In genomic region chr6:22917344-22917743, GRCh38 we compare ENCODE assay signal across 17 cellular contexts.
DNase-seq lines count a peak whose midpoint lies in the region; ATAC-seq and TF ChIP-seq lines count a peak whose summit lies in the region.
"Had no signal": no experiment of that assay in that cellular context is flagged by ENCODE, and none has a peak within 500 bp of the region (broad histone marks: within the 10 kb centered on the region; RNA-seq: fewer than 3 reads in every experiment).

No MANE protein-coding gene starts in this region.

- intact Hi-C loops in Right ventricle myocardium inferior (cut with DNase I) (no loop called here), cardiac septum (cut with DNase I) (no loop called here), body of pancreas (cut with DNase I) (no loop called here)
- intact Hi-C loops in activated CD8-positive, alpha-beta T cell treated with anti-CD3 and anti-CD28 coated beads for 36 hours (cut with micrococcal nuclease), result no loop called here

- POLR2A ChIA-PET in activated CD8-positive, alpha-beta T cell treated with anti-CD3 and anti-CD28 coated beads for 36 hours (lab: Charles Lee), result interaction anchor here (0.5 kb wide), 1 partner anchor 407 kb away, joined by 3 read pairs; no protein-coding TSS in a partner anchor

- H3K79me2 ChIP-seq in fibroblast of lung (ENCODE audit: control insufficient read depth, insufficient read depth, low read length), result no peaks in the 10 kb centered on the region

- H3K27me3 Mint-ChIP-seq in activated CD8-positive, alpha-beta T cell treated with anti-CD3 and anti-CD28 coated beads for 36 hours, result no peaks in the 10 kb centered on the region

- no peaks in the 10 kb centered on the region for H3K4me1 ChIP-seq in fibroblast of lung (ENCODE audit: control insufficient read depth, extremely low read depth, insufficient read depth, low read length)
- peaks cover 5% of the 10 kb centered on the region for H3K4me1 ChIP-seq in body of pancreas
- no peaks in the 10 kb centered on the region for H3K4me1 ChIP-seq in SJCRH30
- H3K4me1 ChIP-seq: Peyer's patch had no signal

- TF ChIP-seq CTCF in fibroblast of lung (conservative IDR thresholded peaks at IDR 0.05 in 1 of 2, IDR thresholded peaks at IDR 0.05 in 1 of 2; ENCODE audit: low read depth in 1 of 2, low read length in 2 of 2) (no peak), body of pancreas (IDR thresholded peaks at IDR 0.05) (no peak)
- TF ChIP-seq CTCF in activated CD8-positive, alpha-beta T cell treated with anti-CD3 and anti-CD28 coated beads for 36 hours (IDR thresholded peaks at IDR 0.05), result no peak

- TF ChIP-seq POLR2A in body of pancreas (IDR thresholded peaks at IDR 0.05), result no peak

- no peaks in the 10 kb centered on the region for H3K4me1 Mint-ChIP-seq in activated CD8-positive, alpha-beta T cell treated with anti-CD3 and anti-CD28 coated beads for 36 hours (ENCODE audit: low read depth)

- 26 to 45% methylated on average over 2 of the region's 2 CpGs for WGBS in body of pancreas, 2 donors

- H2AFZ ChIP-seq in fibroblast of lung (ENCODE audit: low read length), result no peak overlapping the region

- no peak overlapping the region for H3K4me3 Mint-ChIP-seq in activated CD8-positive, alpha-beta T cell treated with anti-CD3 and anti-CD28 coated beads for 36 hours

- H3K9me3 ChIP-seq in fibroblast of lung (ENCODE audit: control insufficient read depth, insufficient read depth, low read depth, low read length) (no peaks in the 10 kb centered on the region), body of pancreas (no peaks in the 10 kb centered on the region), SJCRH30 (replicated peaks) (no peaks in the 10 kb centered on the region)
- H3K9me3 ChIP-seq: BLaER1 treated with 17β-estradiol and CSF1 and Interleukin-3, amounts not matched to agents 10 nM and 100 nM; Peyer's patch had no signal

- H3K36me3 Mint-ChIP-seq in activated CD8-positive, alpha-beta T cell treated with anti-CD3 and anti-CD28 coated beads for 36 hours (ENCODE audit: low read depth), result no peaks in the 10 kb centered on the region

- ATAC-seq in Right ventricle myocardium inferior, result peak; percentile 87
- no peak for ATAC-seq in body of pancreas
- ATAC-seq in activated CD8-positive, alpha-beta T cell treated with anti-CD3 and anti-CD28 coated beads for 36 hours, result no peak
- ATAC-seq in GM19455 (IDR thresholded peaks at IDR 0.05; ENCODE audit: unreplicated experiment), result no peak

- CTCF ChIA-PET in activated CD8-positive, alpha-beta T cell treated with anti-CD3 and anti-CD28 coated beads for 36 hours (lab: Charles Lee), result no interaction called here

- DNase-seq in Right ventricle myocardium inferior (ENCODE audit: missing footprints) (no peak), cardiac septum (ENCODE audit: low spot score) (no peak), fibroblast of lung (ENCODE audit: low read depth in 2 of 2) (peak in 1 of 2 donors; percentile 19), left kidney (ENCODE audit: low read depth, low spot score) (peak; percentile 13), body of pancreas (no peak), SJCRH30 (no peak)
- DNase-seq in activated CD8-positive, alpha-beta T cell treated with anti-CD3 and anti-CD28 coated beads for 36 hours, result no peak
- DNase-seq: H7, KG1, NCI-H1092 treated with DMSO at 0.1 percent for 48 hours, NCI-H1694, NCI-H82, Peyer's patch, SIG-M5 had no signal

- H3K36me3 ChIP-seq in fibroblast of lung (ENCODE audit: control insufficient read depth, insufficient read depth, low read length) (no peaks in the 10 kb centered on the region), body of pancreas (replicated peaks in 1 of 2; ENCODE audit: insufficient read depth in 1 of 2, low read depth in 2 of 2) (no peaks in the 10 kb centered on the region), SJCRH30 (no peaks in the 10 kb centered on the region)
- H3K36me3 ChIP-seq: BLaER1 treated with 17β-estradiol and CSF1 and Interleukin-3, amounts not matched to agents 10 nM and 100 nM; Peyer's patch had no signal

- H3K27me3 ChIP-seq in fibroblast of lung (ENCODE audit: control insufficient read depth, insufficient read depth, low read length) (no peaks in the 10 kb centered on the region), body of pancreas (no peaks in the 10 kb centered on the region), SJCRH30 (no peaks in the 10 kb centered on the region)
- H3K27me3 ChIP-seq: BLaER1 treated with 17β-estradiol and CSF1 and Interleukin-3, amounts not matched to agents 10 nM and 100 nM; Peyer's patch had no signal

- peak overlapping the region; percentile 23 for H3K4me2 ChIP-seq in fibroblast of lung (ENCODE audit: extremely low read depth, insufficient read depth, low read length)
- H3K4me2 ChIP-seq: BLaER1 treated with 17β-estradiol and CSF1 and Interleukin-3, amounts not matched to agents 10 nM and 100 nM had no signal

- H3K4me3 ChIP-seq in fibroblast of lung (replicated peaks in 1 of 4; ENCODE audit: control extremely low read depth in 1 of 4, insufficient read depth in 1 of 4, low read depth in 3 of 4, low read length in 4 of 4) (no peak overlapping the region), body of pancreas (no peak overlapping the region), SJCRH30 (no peak overlapping the region)
- H3K4me3 ChIP-seq: BLaER1 treated with 17β-estradiol and CSF1 and Interleukin-3, amounts not matched to agents 10 nM and 100 nM; Peyer's patch had no signal

- no peaks in the 10 kb centered on the region for H4K20me1 ChIP-seq in fibroblast of lung (ENCODE audit: control insufficient read depth, extremely low read depth, insufficient read depth, low read length)
- H4K20me1 ChIP-seq: BLaER1 treated with 17β-estradiol and CSF1 and Interleukin-3, amounts not matched to agents 10 nM and 100 nM had no signal

- no peak overlapping the region for H3K9ac ChIP-seq in fibroblast of lung (ENCODE audit: insufficient read depth, low read length)
- H3K9ac ChIP-seq: BLaER1 treated with 17β-estradiol and CSF1 and Interleukin-3, amounts not matched to agents 10 nM and 100 nM had no signal

- no peak overlapping the region for H3K27ac Mint-ChIP-seq in activated CD8-positive, alpha-beta T cell treated with anti-CD3 and anti-CD28 coated beads for 36 hours

- H3K27ac ChIP-seq in fibroblast of lung (ENCODE audit: insufficient read depth, low read length), result no peak overlapping the region
- no peak overlapping the region for H3K27ac ChIP-seq in body of pancreas
- no peak overlapping the region for H3K27ac ChIP-seq in SJCRH30
- H3K27ac ChIP-seq: 22Rv1; BLaER1 treated with 17β-estradiol and CSF1 and Interleukin-3, amounts not matched to agents 10 nM and 100 nM; Peyer's patch had no signal

- H3K9me3 Mint-ChIP-seq in activated CD8-positive, alpha-beta T cell treated with anti-CD3 and anti-CD28 coated beads for 36 hours, result no peaks in the 10 kb centered on the region
